Comparison of ENCODE assay signal across 1 cellular context in genomic region chr12:6937481-6938352, GRCh38.
TF ChIP-seq lines count a peak whose summit lies in the region.

No MANE protein-coding gene starts in this region.

TF ChIP-seq in HEK293, 187 proteins besides CTCF, POLR2A, EP300 and RAD21 (continued from another document and continues in another):
- TF ChIP-seq PRDM2 (tag by site-specific recombination; IDR thresholded peaks at IDR 0.05; ENCODE audit: borderline replicate concordance) (no peak), ZNF211 (tag by site-specific recombination; IDR thresholded peaks at IDR 0.05; ENCODE audit: low read depth) (no peak), REPIN1 (tag by site-specific recombination; IDR thresholded peaks at IDR 0.05; ENCODE audit: low read depth) (peak; percentile 18; the same call in 1 of the 2 replicates), ZNF157 (tag by site-specific recombination; IDR thresholded peaks at IDR 0.05) (no peak), ZNF138 (tag by site-specific recombination; IDR thresholded peaks at IDR 0.05; ENCODE audit: borderline replicate concordance) (no peak), ZNF16 (tag by site-specific recombination; IDR thresholded peaks at IDR 0.05; ENCODE audit: low read depth) (no peak), ZNF610 (tag by site-specific recombination; IDR thresholded peaks at IDR 0.05; ENCODE audit: borderline replicate concordance) (peak; percentile 85; the same call in 1 of the 2 replicates), ZEB2 (tag by site-specific recombination; IDR thresholded peaks at IDR 0.05) (peak; percentile 94), GLI2 (tag by site-specific recombination; IDR thresholded peaks at IDR 0.05; ENCODE audit: borderline replicate concordance, low read depth) (no peak), ZNF521 (tag by site-specific recombination; IDR thresholded peaks at IDR 0.05) (no peak), ZNF501 (tag by site-specific recombination; IDR thresholded peaks at IDR 0.05) (peak; percentile 98; the same call in 1 of the 2 replicates), ZNF48 (tag by site-specific recombination; IDR thresholded peaks at IDR 0.05) (no peak), HOXA7 (CRISPR knock-in tag; IDR thresholded peaks at IDR 0.05; ENCODE audit: borderline replicate concordance) (no peak), ZBTB21 (tag by site-specific recombination; IDR thresholded peaks at IDR 0.05) (peak; percentile 97), BCL11A (tag by site-specific recombination; IDR thresholded peaks at IDR 0.05; ENCODE audit: low read depth) (no peak), ZNF488 (tag by site-specific recombination; IDR thresholded peaks at IDR 0.05) (no peak), ZNF148 (tag by site-specific recombination; IDR thresholded peaks at IDR 0.05; ENCODE audit: borderline replicate concordance) (no peak), ZNF335 (tag by site-specific recombination; conservative IDR thresholded peaks at IDR 0.05) (peak; percentile 86), ZNF830 (tag by site-specific recombination; IDR thresholded peaks at IDR 0.05; ENCODE audit: low read depth) (no peak), ZNF132 (tag by site-specific recombination; IDR thresholded peaks at IDR 0.05; ENCODE audit: borderline replicate concordance) (no peak), ZBTB6 (tag by site-specific recombination; IDR thresholded peaks at IDR 0.05) (no peak; the same call in none of the 2 replicates), ZNF404 (tag by site-specific recombination; IDR thresholded peaks at IDR 0.05) (no peak), SCRT2 (tag by site-specific recombination; IDR thresholded peaks at IDR 0.05) (peak; percentile 92), ZNF837 (tag by site-specific recombination; IDR thresholded peaks at IDR 0.05) (peak; percentile 98), ZXDB (tag by site-specific recombination; IDR thresholded peaks at IDR 0.05) (peak; percentile 94), ZFP69B (tag by site-specific recombination; IDR thresholded peaks at IDR 0.05) (peak; percentile 71), ZNF518A (tag by site-specific recombination; conservative IDR thresholded peaks at IDR 0.05; ENCODE audit: low read depth) (peak; percentile 78), ZNF292 (tag by site-specific recombination; IDR thresholded peaks at IDR 0.05; ENCODE audit: borderline replicate concordance, low read depth) (no peak), SP3 (tag by site-specific recombination; IDR thresholded peaks at IDR 0.05) (peak; percentile 83), ZNF707 (tag by site-specific recombination; IDR thresholded peaks at IDR 0.05) (no peak), ZNF560 (tag by site-specific recombination; IDR thresholded peaks at IDR 0.05; ENCODE audit: borderline replicate concordance) (no peak), ZSCAN16 (tag by site-specific recombination; IDR thresholded peaks at IDR 0.05) (peak; percentile 81), TCF7L2 (IDR thresholded peaks at IDR 0.05; ENCODE audit: borderline replicate concordance, low read depth, low read length) (no peak), ZNF366 (tag by site-specific recombination; conservative IDR thresholded peaks at IDR 0.05) (peak; percentile 100), ZNF544 (tag by site-specific recombination; IDR thresholded peaks at IDR 0.05) (no peak), ZNF146 (tag by site-specific recombination; IDR thresholded peaks at IDR 0.05) (no peak), ZNF645 (tag by site-specific recombination; IDR thresholded peaks at IDR 0.05) (0 out of 2 replicates have a peak, but pooled peaks have one; percentile 21), ZNF202 (tag by site-specific recombination; IDR thresholded peaks at IDR 0.05; ENCODE audit: borderline replicate concordance) (no peak), ZNF529 (tag by site-specific recombination; IDR thresholded peaks at IDR 0.05; ENCODE audit: insufficient replicate concordance) (no peak), BCL11B (tag by site-specific recombination; IDR thresholded peaks at IDR 0.05; ENCODE audit: low read depth) (no peak), ZFP41 (tag by site-specific recombination; IDR thresholded peaks at IDR 0.05; ENCODE audit: borderline replicate concordance) (no peak), ZNF658 (tag by site-specific recombination; IDR thresholded peaks at IDR 0.05) (no peak), ZNF416 (tag by site-specific recombination; IDR thresholded peaks at IDR 0.05) (no peak), ZNF843 (tag by site-specific recombination; IDR thresholded peaks at IDR 0.05) (0 out of 2 replicates have a peak, but pooled peaks have one; percentile 72), ZNF114 (tag by site-specific recombination; IDR thresholded peaks at IDR 0.05) (no peak), ZBTB48 (tag by site-specific recombination; IDR thresholded peaks at IDR 0.05) (0 out of 2 replicates have a peak, but pooled peaks have one; percentile 11), ELK4 (IDR thresholded peaks at IDR 0.05; ENCODE audit: borderline replicate concordance, low read depth, low read length) (no peak)
